In the genomic region with DNA sequence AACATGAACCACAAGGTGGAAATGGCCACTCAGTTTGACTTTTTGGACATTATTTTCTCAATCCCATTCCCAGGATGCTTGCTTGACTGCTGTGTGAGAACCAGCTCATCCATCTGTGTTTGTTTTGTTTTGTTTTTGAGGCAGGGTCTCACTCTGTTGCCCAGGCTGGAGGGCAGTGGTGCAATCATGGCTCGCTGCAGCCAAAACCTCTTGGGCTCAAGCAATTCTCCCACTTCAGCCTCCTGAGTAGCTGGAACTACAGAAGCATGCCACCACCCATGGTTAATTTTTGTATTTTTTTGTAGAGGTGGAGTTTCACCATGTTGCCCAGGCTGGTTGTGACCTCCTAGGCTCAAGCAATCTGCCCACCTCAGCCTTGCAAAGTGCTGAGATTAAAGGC, we compare ENCODE assay signal across 24 cellular contexts.
"Had no signal": no experiment of that assay in that cellular context is flagged by ENCODE, and none has a peak within 500 bp of the region (broad histone marks: within the 10 kb centered on the region; RNA-seq: fewer than 3 reads in every experiment).

No MANE protein-coding gene starts in this region.

- DNase-seq: colonic mucosa; cortex of kidney; dermis blood vessel endothelial cell; dorsolateral prefrontal cortex; effector CD4-positive, alpha-beta T cell; effector CD8-positive, alpha-beta T cell; effector memory CD4-positive, alpha-beta T cell; effector memory CD8-positive, alpha-beta T cell; endodermal cell; erythroblast; esophagus squamous epithelium; foreskin keratinocyte; foreskin melanocyte; gastrocnemius medialis; glutamatergic neuron; head of caudate nucleus; heart left ventricle; heart right ventricle had no signal

- H3K4me3 ChIP-seq: colonic mucosa, coronary artery, dorsolateral prefrontal cortex, esophagus muscularis mucosa, esophagus squamous epithelium, gastrocnemius medialis, gastroesophageal sphincter, heart left ventricle, heart right ventricle had no signal

- H3K27ac ChIP-seq: colonic mucosa, coronary artery, dorsolateral prefrontal cortex, epithelial cell of prostate, esophagus muscularis mucosa, esophagus squamous epithelium, foreskin keratinocyte, gastrocnemius medialis, gastroesophageal sphincter, heart left ventricle, heart right ventricle had no signal

- H3K9me3 Mint-ChIP-seq: dendritic cell treated with granulocyte-macrophage colony-stimulating factor and Interleukin-4, amounts not matched to agents 40 ng/mL and 50 ng/mL, for 4 days had no signal

- ATAC-seq: effector memory CD8-positive, alpha-beta T cell; esophagus mucosa; foreskin keratinocyte; gastrocnemius medialis; gastroesophageal sphincter; heart left ventricle; heart right ventricle had no signal

- H3K27ac Mint-ChIP-seq: dendritic cell treated with granulocyte-macrophage colony-stimulating factor and Interleukin-4, amounts not matched to agents 40 ng/mL and 50 ng/mL, for 4 days; effector memory CD8-positive, alpha-beta T cell; endodermal cell had no signal

- H3K4me1 ChIP-seq: colonic mucosa, esophagus muscularis mucosa, esophagus squamous epithelium, foreskin keratinocyte, gastrocnemius medialis, gastroesophageal sphincter, heart left ventricle, heart right ventricle had no signal

- H3K9me3 ChIP-seq: colonic mucosa, esophagus squamous epithelium, gastrocnemius medialis, gastroesophageal sphincter had no signal

- H3K27me3 ChIP-seq: colonic mucosa, esophagus muscularis mucosa, esophagus squamous epithelium, foreskin keratinocyte, gastrocnemius medialis, gastroesophageal sphincter had no signal

- H3K36me3 ChIP-seq: colonic mucosa, esophagus muscularis mucosa, esophagus squamous epithelium, gastrocnemius medialis, gastroesophageal sphincter, heart left ventricle, heart right ventricle had no signal

- H3K27me3 Mint-ChIP-seq: dendritic cell treated with granulocyte-macrophage colony-stimulating factor and Interleukin-4, amounts not matched to agents 40 ng/mL and 50 ng/mL, for 4 days had no signal

- H3K4me3 Mint-ChIP-seq: dendritic cell treated with granulocyte-macrophage colony-stimulating factor and Interleukin-4, amounts not matched to agents 40 ng/mL and 50 ng/mL, for 4 days; effector memory CD8-positive, alpha-beta T cell; endodermal cell had no signal
